In genomic region chr15:79915776-79916374, GRCh38 we compare ENCODE assay signal across 3 cellular contexts.
TF ChIP-seq lines count a peak whose summit lies in the region.
"Not testable (repeated sequence)": the region's sequence is repeated elsewhere in the genome, so short reads cannot be mapped to it uniquely, and the experiment has no call there.

No MANE protein-coding gene starts in this region.

TF ChIP-seq in A549, 52 proteins besides CTCF, POLR2A, EP300 and RAD21:
- 0 out of 2 replicates have a peak, but pooled peaks have one; percentile 21 for TF ChIP-seq FOXS1 (CRISPR knock-in tag; IDR thresholded peaks at IDR 0.05)
- TF ChIP-seq GATA3 (IDR thresholded peaks at IDR 0.05; ENCODE audit: borderline replicate concordance) = peak; percentile 50; the same call in 1 of the 2 replicates
- TF ChIP-seq, protein P1, sequence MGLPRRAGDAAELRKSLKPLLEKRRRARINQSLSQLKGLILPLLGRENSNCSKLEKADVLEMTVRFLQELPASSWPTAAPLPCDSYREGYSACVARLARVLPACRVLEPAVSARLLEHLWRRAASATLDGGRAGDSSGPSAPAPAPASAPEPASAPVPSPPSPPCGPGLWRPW (IDR thresholded peaks at IDR 0.05) = peak; percentile 48; the same call in 1 of the 2 replicates
TF ChIP-seq in A549: peak in this region for 3; not testable (repeated sequence) for 49.

TF ChIP-seq in Ishikawa, 13 proteins besides CTCF, POLR2A, EP300 and RAD21:
- peak; percentile 55 for TF ChIP-seq USF1 (IDR thresholded peaks at IDR 0.05)
TF ChIP-seq in Ishikawa: peak in this region for 1; not testable (repeated sequence) for 12.

TF ChIP-seq in K562, 482 proteins besides CTCF, POLR2A, EP300 and RAD21:
- TF ChIP-seq XRCC3 (IDR thresholded peaks at IDR 0.05) = peak; percentile 92
- TF ChIP-seq, protein P2, sequence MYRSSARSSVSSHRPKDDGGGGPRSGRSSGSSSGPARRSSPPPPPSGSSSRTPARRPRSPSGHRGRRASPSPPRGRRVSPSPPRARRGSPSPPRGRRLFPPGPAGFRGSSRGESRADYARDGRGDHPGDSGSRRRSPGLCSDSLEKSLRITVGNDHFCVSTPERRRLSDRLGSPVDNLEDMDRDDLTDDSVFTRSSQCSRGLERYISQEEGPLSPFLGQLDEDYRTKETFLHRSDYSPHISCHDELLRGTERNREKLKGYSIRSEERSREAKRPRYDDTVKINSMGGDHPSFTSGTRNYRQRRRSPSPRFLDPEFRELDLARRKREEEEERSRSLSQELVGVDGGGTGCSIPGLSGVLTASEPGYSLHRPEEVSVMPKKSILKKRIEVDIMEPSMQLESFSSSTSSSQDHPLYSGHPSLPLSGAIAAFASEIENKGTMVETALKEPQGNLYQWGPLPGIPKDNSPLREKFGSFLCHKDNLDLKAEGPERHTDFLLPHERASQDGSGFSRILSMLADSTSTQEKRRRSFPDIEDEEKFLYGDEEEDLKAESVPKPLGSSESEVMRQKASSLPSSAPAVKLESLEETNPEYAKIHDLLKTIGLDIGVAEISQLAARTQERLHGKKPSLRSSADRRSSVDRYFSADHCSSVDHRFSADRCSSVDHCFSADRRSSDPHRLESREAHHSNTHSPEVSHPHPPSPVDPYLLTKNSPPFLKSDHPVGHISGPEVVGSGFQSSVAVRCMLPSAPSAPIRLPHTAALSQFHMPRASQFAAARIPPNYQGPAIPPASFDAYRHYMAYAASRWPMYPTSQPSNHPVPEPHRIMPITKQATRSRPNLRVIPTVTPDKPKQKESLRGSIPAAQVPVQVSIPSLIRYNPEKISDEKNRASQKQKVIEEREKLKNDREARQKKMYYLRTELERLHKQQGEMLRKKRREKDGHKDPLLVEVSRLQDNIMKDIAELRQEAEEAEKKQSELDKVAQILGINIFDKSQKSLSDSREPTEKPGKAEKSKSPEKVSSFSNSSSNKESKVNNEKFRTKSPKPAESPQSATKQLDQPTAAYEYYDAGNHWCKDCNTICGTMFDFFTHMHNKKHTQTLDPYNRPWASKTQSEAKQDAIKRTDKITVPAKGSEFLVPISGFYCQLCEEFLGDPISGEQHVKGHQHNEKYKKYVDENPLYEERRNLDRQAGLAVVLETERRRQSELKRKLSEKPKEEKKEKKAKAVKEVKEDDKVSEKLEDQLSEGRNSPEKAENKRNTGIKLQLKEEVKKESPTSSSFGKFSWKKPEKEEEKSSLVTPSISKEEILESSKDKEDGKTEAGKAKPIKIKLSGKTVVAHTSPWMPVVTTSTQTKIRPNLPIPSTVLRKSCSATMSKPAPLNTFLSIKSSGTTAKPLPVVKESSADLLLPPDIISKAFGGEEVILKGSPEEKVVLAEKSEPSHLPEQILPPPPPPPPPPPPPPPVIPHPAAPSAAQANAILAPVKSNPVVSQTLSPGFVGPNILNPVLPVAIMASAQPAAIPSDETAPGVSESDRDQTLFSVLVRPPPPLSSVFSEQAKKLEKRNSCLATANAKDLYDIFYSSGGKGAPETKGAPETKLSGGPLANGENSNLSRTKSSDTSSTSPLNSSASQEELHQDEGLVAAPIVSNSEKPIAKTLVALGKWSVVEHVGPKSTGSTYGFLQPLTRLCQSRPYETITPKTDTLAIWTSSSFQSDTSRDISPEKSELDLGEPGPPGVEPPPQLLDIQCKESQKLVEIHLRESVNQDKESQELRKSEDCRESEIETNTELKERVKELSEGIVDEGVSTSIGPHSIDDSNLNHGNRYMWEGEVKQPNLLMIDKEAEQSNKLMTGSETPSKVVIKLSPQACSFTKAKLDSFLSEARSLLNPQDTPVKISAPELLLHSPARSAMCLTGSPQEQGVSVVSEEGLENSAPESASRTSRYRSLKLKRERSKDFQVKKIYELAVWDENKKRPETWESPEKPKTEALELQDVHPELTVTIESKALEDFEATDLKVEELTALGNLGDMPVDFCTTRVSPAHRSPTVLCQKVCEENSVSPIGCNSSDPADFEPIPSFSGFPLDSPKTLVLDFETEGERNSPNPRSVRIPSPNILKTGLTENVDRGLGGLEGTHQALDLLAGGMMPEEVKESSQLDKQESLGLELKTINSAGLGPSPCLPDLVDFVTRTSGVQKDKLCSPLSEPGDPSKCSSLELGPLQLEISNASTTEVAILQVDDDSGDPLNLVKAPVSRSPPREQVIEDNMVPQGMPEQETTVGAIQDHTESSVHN (IDR thresholded peaks at IDR 0.05; ENCODE audit: borderline replicate concordance in 1 of 2, low read depth in 1 of 2) = peak in 1 of 2 experiments; percentile 54; a peak in 1 of 4 replicates
- TF ChIP-seq ZNF280A (IDR thresholded peaks at IDR 0.05; ENCODE audit: low read depth, partially characterized antibody) = peak; percentile 99
- 0 out of 2 replicates have a peak, but pooled peaks have one; percentile 30 for TF ChIP-seq JUN (IDR thresholded peaks at IDR 0.05; ENCODE audit: borderline replicate concordance, low read depth, low read length)
- not testable (repeated sequence) for TF ChIP-seq JUN (CRISPR knock-in tag; IDR thresholded peaks at IDR 0.05; ENCODE audit: borderline replicate concordance)
- TF ChIP-seq ZNF561 (CRISPR knock-in tag; conservative IDR thresholded peaks at IDR 0.05) = peak; percentile 97
- TF ChIP-seq CBX1 (IDR thresholded peaks at IDR 0.05; ENCODE audit: low read depth) = peak; percentile 98
- TF ChIP-seq TRIM28 (IDR thresholded peaks at IDR 0.05) = peak; percentile 99
- peak; percentile 100 for TF ChIP-seq CBX5 (IDR thresholded peaks at IDR 0.05; ENCODE audit: borderline replicate concordance, low read depth)
- peak; percentile 53 to 82; a peak in 3 of 4 replicates for TF ChIP-seq TRIM24 (IDR thresholded peaks at IDR 0.05)
- TF ChIP-seq, protein P3, sequence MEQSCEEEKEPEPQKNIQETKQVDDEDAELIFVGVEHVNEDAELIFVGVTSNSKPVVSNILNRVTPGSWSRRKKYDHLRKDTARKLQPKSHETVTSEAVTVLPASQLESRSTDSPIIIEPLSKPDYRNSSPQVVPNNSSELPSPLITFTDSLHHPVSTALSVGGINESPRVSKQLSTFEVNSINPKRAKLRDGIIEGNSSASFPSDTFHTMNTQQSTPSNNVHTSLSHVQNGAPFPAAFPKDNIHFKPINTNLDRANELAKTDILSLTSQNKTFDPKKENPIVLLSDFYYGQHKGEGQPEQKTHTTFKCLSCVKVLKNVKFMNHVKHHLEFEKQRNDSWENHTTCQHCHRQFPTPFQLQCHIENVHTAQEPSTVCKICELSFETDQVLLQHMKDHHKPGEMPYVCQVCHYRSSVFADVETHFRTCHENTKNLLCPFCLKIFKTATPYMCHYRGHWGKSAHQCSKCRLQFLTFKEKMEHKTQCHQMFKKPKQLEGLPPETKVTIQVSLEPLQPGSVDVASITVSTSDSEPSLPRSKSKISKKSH (CRISPR knock-in tag; IDR thresholded peaks at IDR 0.05) = peak; percentile 92
- peak in 1 of 2 experiments; percentile 35 for TF ChIP-seq AFF1 (IDR thresholded peaks at IDR 0.05; ENCODE audit: low read depth in 1 of 2, partially characterized antibody in 2 of 2)
- peak; percentile 78 for TF ChIP-seq ZEB2 (IDR thresholded peaks at IDR 0.05)
- peak in 1 of 2 experiments; percentile 99; a peak in 2 of 3 replicates for TF ChIP-seq CBX3 (IDR thresholded peaks at IDR 0.05; ENCODE audit: borderline replicate concordance in 1 of 2, low read length in 2 of 2)
